Comparison of ENCODE assay signal across 16 cellular contexts in genomic region chr5:10672285-10673044, GRCh38.
DNase-seq lines count a peak whose midpoint lies in the region; ATAC-seq and TF ChIP-seq lines count a peak whose summit lies in the region.
"Had no signal": no experiment of that assay in that cellular context is flagged by ENCODE, and none has a peak within 500 bp of the region (broad histone marks: within the 10 kb centered on the region; RNA-seq: fewer than 3 reads in every experiment).

No MANE protein-coding gene starts in this region.

- H3K27ac ChIP-seq in SK-N-SH (ENCODE audit: low read depth in 2 of 2, low read length in 1 of 2) = peak overlapping the region in 1 of 2 experiments; percentile 88; a peak in 2 of 4 replicates
- 0 out of 2 replicates have a peak overlapping the region, but pooled peaks have one; percentile 80 for H3K27ac ChIP-seq in SK-N-MC
- H3K27ac ChIP-seq in stomach = no peak overlapping the region
- H3K27ac ChIP-seq: BLaER1 had no signal

- peaks cover 12% of the 10 kb centered on the region for H3K9me3 Mint-ChIP-seq in chondrocyte (ENCODE audit: low read depth)

- H3K4me1 Mint-ChIP-seq in chondrocyte (ENCODE audit: low read depth) = no peaks in the 10 kb centered on the region
- H3K4me1 Mint-ChIP-seq: CD4-positive, alpha-beta memory T cell had no signal

- no peak for DNase-seq in SK-N-SH
- no peak for DNase-seq in SK-N-MC (ENCODE audit: low read depth, low spot score)
- peak; percentile 9 for DNase-seq in chondrocyte (ENCODE audit: low spot score)
- DNase-seq in cerebellum (ENCODE audit: low spot score) = no peak
- DNase-seq in stomach = no peak
- DNase-seq: 8988T; CD4-positive, alpha-beta memory T cell; DMS79 treated with DMSO at 0.1 percent for 48 hours; GF-D8; GOT3; IMR-90 had no signal

- no peak overlapping the region for H3K4me3 Mint-ChIP-seq in chondrocyte (ENCODE audit: unreplicated experiment)
- H3K4me3 Mint-ChIP-seq: CD14-positive monocyte; CD4-positive, alpha-beta memory T cell had no signal

- H3K27me3 Mint-ChIP-seq in chondrocyte (ENCODE audit: low read depth) = no peaks in the 10 kb centered on the region
- H3K27me3 Mint-ChIP-seq: CD4-positive, alpha-beta memory T cell had no signal

- H3K4me3 ChIP-seq in SK-N-SH (ENCODE audit: low read depth in 2 of 2, low read length in 1 of 2) = no peak overlapping the region
- H3K4me3 ChIP-seq in SK-N-MC = no peak overlapping the region
- no peak overlapping the region for H3K4me3 ChIP-seq in stomach
- H3K4me3 ChIP-seq: BLaER1, HAP-1 had no signal

- no peaks in the 10 kb centered on the region for H3K9me2 ChIP-seq in SK-N-SH

- H3K36me3 Mint-ChIP-seq in chondrocyte (ENCODE audit: low read depth) = peaks cover 10% of the 10 kb centered on the region

- H2AFZ ChIP-seq in SK-N-SH (ENCODE audit: low read depth) = no peak overlapping the region

- TF ChIP-seq EP300 in SK-N-SH (IDR thresholded peaks at IDR 0.05; ENCODE audit: borderline replicate concordance in 1 of 2, low read depth in 1 of 2, low read length in 1 of 2) = no peak
- no peak for TF ChIP-seq EP300 in stomach (IDR thresholded peaks at IDR 0.05)

- H3F3A ChIP-seq in SK-N-SH (replicated peaks; ENCODE audit: insufficient read depth) = no peaks in the 10 kb centered on the region

- H3K36me3 ChIP-seq in SK-N-SH (replicated peaks in 1 of 2; ENCODE audit: control insufficient read depth in 1 of 2, insufficient read depth in 2 of 2, low read length in 1 of 2) (peaks cover 0 to 8% of the 10 kb centered on the region in 2 experiments), SK-N-MC (ENCODE audit: insufficient read depth, low read length) (peaks cover 4% of the 10 kb centered on the region; the same call in 1 of the 2 replicates), stomach (peaks cover 2 to 7% (median 5%) of the 10 kb centered on the region in 4 donors)
- H3K36me3 ChIP-seq: HAP-1 had no signal

- H3K4me1 ChIP-seq in SK-N-SH (ENCODE audit: control insufficient read depth in 1 of 2, insufficient read depth in 2 of 2, low read depth in 1 of 2, low read length in 1 of 2) (peaks cover 7 to 31% of the 10 kb centered on the region in 2 experiments; a peak in 3 of 4 replicates), stomach (peaks cover 0 to 6% (median 0%) of the 10 kb centered on the region in 4 donors)
- H3K4me1 ChIP-seq: BLaER1, HAP-1 had no signal

- CTCF ChIA-PET in SK-N-SH (lab: Yijun Ruan, JAX) = interaction anchor here (0.8 to 2.0 kb wide), 6 partner anchors 17 to 220 kb away, joined by 3 to 5 read pairs (median 3); no protein-coding TSS in a partner anchor

- H3K4me2 ChIP-seq in SK-N-SH = no peak overlapping the region
- H3K4me2 ChIP-seq: BLaER1 had no signal

- no peak for TF ChIP-seq POLR2A in stomach (IDR thresholded peaks at IDR 0.05)

- POLR2A ChIA-PET in SK-N-SH (lab: Yijun Ruan, JAX) = no interaction called here

- TF ChIP-seq CTCF in SK-N-SH (IDR thresholded peaks at IDR 0.05) (no peak), chondrocyte (IDR thresholded peaks at IDR 0.05) (no peak), stomach (IDR thresholded peaks at IDR 0.05) (no peak)

- no peaks in the 10 kb centered on the region for H3K27me3 ChIP-seq in SK-N-SH (ENCODE audit: insufficient read depth)
- no peaks in the 10 kb centered on the region for H3K27me3 ChIP-seq in stomach
- H3K27me3 ChIP-seq: BLaER1 had no signal

- H3K9ac ChIP-seq in SK-N-SH (no peak overlapping the region), SK-N-MC (ENCODE audit: insufficient read length) (no peak overlapping the region)
- H3K9ac ChIP-seq: BLaER1 had no signal

- H3K9me3 ChIP-seq in SK-N-SH (no peaks in the 10 kb centered on the region), SK-N-MC (ENCODE audit: low read depth, low read length) (no peaks in the 10 kb centered on the region), stomach (no peaks in the 10 kb centered on the region)
- H3K9me3 ChIP-seq: BLaER1, HAP-1 had no signal

- intact Hi-C loops in stomach (cut with DNase I; ENCODE audit: low total_unique reads) = no loop called here

- WGBS in SK-N-SH (ENCODE audit: low lambda C conversion rate) = 75% methylated on average over 6 of the region's 7 CpGs
- WGBS in stomach, 5 donors = 76 to 84% (median 83%) methylated on average over 7 of the region's 7 CpGs

- H4K20me1 ChIP-seq in SK-N-SH (ENCODE audit: insufficient read depth) = no peaks in the 10 kb centered on the region
- H4K20me1 ChIP-seq: BLaER1 had no signal

- TF ChIP-seq RAD21 in SK-N-SH (IDR thresholded peaks at IDR 0.05; ENCODE audit: low read length) = no peak

- no peak for ATAC-seq in SK-N-SH treated with all-trans-retinoic acid at 6 μM for 48 hours
- no peak for ATAC-seq in HG03196 (IDR thresholded peaks at IDR 0.05; ENCODE audit: unreplicated experiment)

- no peak overlapping the region for H3K27ac Mint-ChIP-seq in chondrocyte (ENCODE audit: unreplicated experiment)
- H3K27ac Mint-ChIP-seq: CD4-positive, alpha-beta memory T cell had no signal

- H3K79me2 ChIP-seq in SK-N-SH (ENCODE audit: insufficient read depth) = no peaks in the 10 kb centered on the region

TF ChIP-seq in SK-N-SH treated with all-trans-retinoic acid at 6 μM for 48 hours, 23 proteins besides CTCF, POLR2A, EP300 and RAD21:
- TF ChIP-seq ISL1 (CRISPR knock-in tag; IDR thresholded peaks at IDR 0.05) (peak; percentile 55), ZNF70 (CRISPR knock-in tag; IDR thresholded peaks at IDR 0.05) (no peak)

TF ChIP-seq in SK-N-SH, 30 proteins besides CTCF, POLR2A, EP300 and RAD21:
- TF ChIP-seq TEAD4 (IDR thresholded peaks at IDR 0.05; ENCODE audit: borderline replicate concordance, insufficient read depth) (no peak), IRF3 (IDR thresholded peaks at IDR 0.05; ENCODE audit: low read depth, low read length) (no peak), ELF1 (IDR thresholded peaks at IDR 0.05) (no peak), NFIC (IDR thresholded peaks at IDR 0.05; ENCODE audit: borderline replicate concordance) (no peak), RFX5 (IDR thresholded peaks at IDR 0.05; ENCODE audit: low read length) (no peak), JUND (IDR thresholded peaks at IDR 0.05) (no peak), FOXJ3 (CRISPR knock-in tag; IDR thresholded peaks at IDR 0.05) (no peak), MXI1 (IDR thresholded peaks at IDR 0.05; ENCODE audit: low read depth, low read length) (no peak), GABPA (IDR thresholded peaks at IDR 0.05; ENCODE audit: low read depth) (no peak), PBX3 (IDR thresholded peaks at IDR 0.05) (no peak), YY1 (IDR thresholded peaks at IDR 0.05; ENCODE audit: low read depth) (no peak), MEF2A (IDR thresholded peaks at IDR 0.05; ENCODE audit: borderline replicate concordance, low read depth) (no peak), GATA2 (CRISPR knock-in tag; IDR thresholded peaks at IDR 0.05) (no peak), NRF1 (IDR thresholded peaks at IDR 0.05; ENCODE audit: low read depth, low read length) (no peak), EZH2phosphoT487 (IDR thresholded peaks at IDR 0.05; ENCODE audit: borderline replicate concordance, low read depth) (no peak)
